15 cellular contexts compared by ENCODE assay signal in genomic region chr1:50329332-50329932, GRCh38.
DNase-seq lines count a peak whose midpoint lies in the region; ATAC-seq lines count a peak whose summit lies in the region.
"Had no signal": no experiment of that assay in that cellular context is flagged by ENCODE, and none has a peak within 500 bp of the region (broad histone marks: within the 10 kb centered on the region; RNA-seq: fewer than 3 reads in every experiment).

No MANE protein-coding gene starts in this region.

- ATAC-seq in GM21360 (IDR thresholded peaks at IDR 0.05; ENCODE audit: unreplicated experiment) (no peak), GM21390 (IDR thresholded peaks at IDR 0.05; ENCODE audit: unreplicated experiment) (no peak)

- no peak overlapping the region for H3K4me3 ChIP-seq in H7 (ENCODE audit: insufficient read depth, low read depth, low read length)
- H3K4me3 ChIP-seq: HAP-1, SJSA1 had no signal

- peak; percentile 63 for DNase-seq in DMS53 treated with DMSO at 0.1 percent for 48 hours (lab: John Stamatoyannopoulos, UW; ENCODE audit: unreplicated experiment)
- peak; percentile 57 for DNase-seq in H7
- DNase-seq in SHP77 (lab: John Stamatoyannopoulos, UW) = peak; percentile 12 to 48
- DNase-seq in islet precursor cell = peak; percentile 55
- DNase-seq in C1 segment of cervical spinal cord (lab: John Stamatoyannopoulos, UW) = no peak
- DNase-seq: activated naive CD4-positive, alpha-beta T cell; GF-D8; MM.1S; NCI-H510A treated with DMSO at 0.1 percent for 48 hours; stimulated activated naive CD4-positive, alpha-beta T cell treated with Interleukin-2 at 50 U/mL for 16 hours had no signal

- peaks cover 26% of the 10 kb centered on the region for H3K27me3 ChIP-seq in H7 (ENCODE audit: control insufficient read depth, insufficient read depth, low read length)

- no peaks in the 10 kb centered on the region for H3K36me3 ChIP-seq in H7 (replicated peaks; ENCODE audit: control insufficient read depth, insufficient read depth, low read length)
- H3K36me3 ChIP-seq: HAP-1, neutrophil, SJSA1 had no signal

Comparison
In these comparisons a context has a peak if more than half of its experiments do, and no peak if none do; other contexts are left out.
1. DNase-seq: peak in DMS53 treated with DMSO at 0.1 percent for 48 hours (single experiment), H7 (single experiment), SHP77 (2 of 2) and islet precursor cell (single experiment); none in C1 segment of cervical spinal cord (0 of 14).